Comparison of ENCODE assay signal across 12 cellular contexts in genomic region chr12:107441906-107442305, GRCh38.
DNase-seq lines count a peak whose midpoint lies in the region; ATAC-seq and TF ChIP-seq lines count a peak whose summit lies in the region.
"Had no signal": no experiment of that assay in that cellular context is flagged by ENCODE, and none has a peak within 500 bp of the region (broad histone marks: within the 10 kb centered on the region; RNA-seq: fewer than 3 reads in every experiment).

No MANE protein-coding gene starts in this region.

- H3K4me3 Mint-ChIP-seq in central memory CD8-positive, alpha-beta T cell = peak overlapping the region; percentile 26
- peak overlapping the region; percentile 42 for H3K4me3 Mint-ChIP-seq in natural killer cell treated with Interleukin-12 subunit alpha and Interleukin-12 subunit beta and Interleukin-15 and Interleukin-18, amount 100 ng/mL, for 72 hours
- H3K4me3 Mint-ChIP-seq in WTC11 = no peak overlapping the region
- H3K4me3 Mint-ChIP-seq: neural crest cell had no signal

- no peaks in the 10 kb centered on the region for H3K36me3 Mint-ChIP-seq in central memory CD8-positive, alpha-beta T cell (ENCODE audit: insufficient read depth)
- H3K36me3 Mint-ChIP-seq in natural killer cell treated with Interleukin-12 subunit alpha and Interleukin-12 subunit beta and Interleukin-15 and Interleukin-18, amount 100 ng/mL, for 72 hours = no peaks in the 10 kb centered on the region
- H3K36me3 Mint-ChIP-seq in WTC11 = no peaks in the 10 kb centered on the region
- H3K36me3 Mint-ChIP-seq: IgD-negative memory B cell had no signal

- H3K27ac Mint-ChIP-seq in central memory CD8-positive, alpha-beta T cell (ENCODE audit: low read depth) = peak overlapping the region; percentile 61
- H3K27ac Mint-ChIP-seq in natural killer cell treated with Interleukin-12 subunit alpha and Interleukin-12 subunit beta and Interleukin-15 and Interleukin-18, amount 100 ng/mL, for 72 hours = peak overlapping the region in 1 of 2 donors; percentile 25
- H3K27ac Mint-ChIP-seq in WTC11 = no peak overlapping the region
- H3K27ac Mint-ChIP-seq: IgD-negative memory B cell had no signal

- DNase-seq in AG20443 (ENCODE audit: low spot score) (peak; percentile 42), LHCN-M2 (ENCODE audit: low read depth) (peak; percentile 13), NCI-H1092 (lab: John Stamatoyannopoulos, UW) (no peak), WTC11 (ENCODE audit: low spot score) (no peak)
- DNase-seq in central memory CD8-positive, alpha-beta T cell (ENCODE audit: low spot score in 2 of 2) = no peak
- DNase-seq in natural killer cell treated with Interleukin-12 subunit alpha and Interleukin-12 subunit beta and Interleukin-15 and Interleukin-18, amount 100 ng/mL, for 72 hours (ENCODE audit: low spot score) = no peak
- DNase-seq: Calu3, heart left ventricle had no signal

- H3K27me3 Mint-ChIP-seq in central memory CD8-positive, alpha-beta T cell = no peaks in the 10 kb centered on the region
- peaks cover 10 to 26% of the 10 kb centered on the region in 2 donors for H3K27me3 Mint-ChIP-seq in natural killer cell treated with Interleukin-12 subunit alpha and Interleukin-12 subunit beta and Interleukin-15 and Interleukin-18, amount 100 ng/mL, for 72 hours
- H3K27me3 Mint-ChIP-seq in WTC11 (ENCODE audit: low read depth) = no peaks in the 10 kb centered on the region; the same call in 1 of the 2 replicates

- TF ChIP-seq CTCF in WTC11 (IDR thresholded peaks at IDR 0.05) = no peak

- peaks cover 24% of the 10 kb centered on the region for H3K4me1 Mint-ChIP-seq in central memory CD8-positive, alpha-beta T cell
- peaks cover 15 to 26% of the 10 kb centered on the region in 2 donors for H3K4me1 Mint-ChIP-seq in natural killer cell treated with Interleukin-12 subunit alpha and Interleukin-12 subunit beta and Interleukin-15 and Interleukin-18, amount 100 ng/mL, for 72 hours (ENCODE audit: low read depth in 2 of 2)
- H3K4me1 Mint-ChIP-seq in WTC11 = peaks cover 23% of the 10 kb centered on the region
- H3K4me1 Mint-ChIP-seq: neural crest cell had no signal

- CTCF ChIA-PET in WTC11 (lab: Charles Lee) = interaction anchor here (1.2 kb wide), 1 partner anchor 310 kb away, joined by 3 read pairs; no protein-coding TSS in a partner anchor

- no peaks in the 10 kb centered on the region for H3K9me3 Mint-ChIP-seq in central memory CD8-positive, alpha-beta T cell
- H3K9me3 Mint-ChIP-seq in natural killer cell treated with Interleukin-12 subunit alpha and Interleukin-12 subunit beta and Interleukin-15 and Interleukin-18, amount 100 ng/mL, for 72 hours = no peaks in the 10 kb centered on the region
- H3K9me3 Mint-ChIP-seq in WTC11 = no peaks in the 10 kb centered on the region
- H3K9me3 Mint-ChIP-seq: neural crest cell had no signal

- POLR2A ChIA-PET in WTC11 (lab: Charles Lee) = no interaction called here

- ATAC-seq in central memory CD8-positive, alpha-beta T cell (replicated peaks; ENCODE audit: extremely low read depth, poor library complexity, severe bottlenecking) = peak; percentile 78
- ATAC-seq in natural killer cell treated with Interleukin-12 subunit alpha and Interleukin-12 subunit beta and Interleukin-15 and Interleukin-18, amount 100 ng/mL, for 72 hours = peak; percentile 64 to 81
- ATAC-seq in HG03139 (IDR thresholded peaks at IDR 0.05; ENCODE audit: unreplicated experiment) (no peak), HG02763 (IDR thresholded peaks at IDR 0.05; ENCODE audit: unreplicated experiment) (no peak), WTC11 (no peak)
- ATAC-seq: heart left ventricle had no signal

TF ChIP-seq in WTC11, 78 proteins besides CTCF, POLR2A, EP300 and RAD21:
- TF ChIP-seq MLX (CRISPR knock-in tag; IDR thresholded peaks at IDR 0.05) = no peak
- TF ChIP-seq, protein P1, sequence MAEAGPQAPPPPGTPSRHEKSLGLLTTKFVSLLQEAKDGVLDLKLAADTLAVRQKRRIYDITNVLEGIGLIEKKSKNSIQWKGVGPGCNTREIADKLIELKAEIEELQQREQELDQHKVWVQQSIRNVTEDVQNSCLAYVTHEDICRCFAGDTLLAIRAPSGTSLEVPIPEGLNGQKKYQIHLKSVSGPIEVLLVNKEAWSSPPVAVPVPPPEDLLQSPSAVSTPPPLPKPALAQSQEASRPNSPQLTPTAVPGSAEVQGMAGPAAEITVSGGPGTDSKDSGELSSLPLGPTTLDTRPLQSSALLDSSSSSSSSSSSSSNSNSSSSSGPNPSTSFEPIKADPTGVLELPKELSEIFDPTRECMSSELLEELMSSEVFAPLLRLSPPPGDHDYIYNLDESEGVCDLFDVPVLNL (CRISPR knock-in tag; IDR thresholded peaks at IDR 0.05; ENCODE audit: borderline replicate concordance, low read depth) = no peak
- TF ChIP-seq, protein P2, sequence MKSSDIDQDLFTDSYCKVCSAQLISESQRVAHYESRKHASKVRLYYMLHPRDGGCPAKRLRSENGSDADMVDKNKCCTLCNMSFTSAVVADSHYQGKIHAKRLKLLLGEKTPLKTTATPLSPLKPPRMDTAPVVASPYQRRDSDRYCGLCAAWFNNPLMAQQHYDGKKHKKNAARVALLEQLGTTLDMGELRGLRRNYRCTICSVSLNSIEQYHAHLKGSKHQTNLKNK (CRISPR knock-in tag; IDR thresholded peaks at IDR 0.05) = no peak
- TF ChIP-seq ETV6 (CRISPR knock-in tag; IDR thresholded peaks at IDR 0.05) = no peak
- TF ChIP-seq, protein P3, sequence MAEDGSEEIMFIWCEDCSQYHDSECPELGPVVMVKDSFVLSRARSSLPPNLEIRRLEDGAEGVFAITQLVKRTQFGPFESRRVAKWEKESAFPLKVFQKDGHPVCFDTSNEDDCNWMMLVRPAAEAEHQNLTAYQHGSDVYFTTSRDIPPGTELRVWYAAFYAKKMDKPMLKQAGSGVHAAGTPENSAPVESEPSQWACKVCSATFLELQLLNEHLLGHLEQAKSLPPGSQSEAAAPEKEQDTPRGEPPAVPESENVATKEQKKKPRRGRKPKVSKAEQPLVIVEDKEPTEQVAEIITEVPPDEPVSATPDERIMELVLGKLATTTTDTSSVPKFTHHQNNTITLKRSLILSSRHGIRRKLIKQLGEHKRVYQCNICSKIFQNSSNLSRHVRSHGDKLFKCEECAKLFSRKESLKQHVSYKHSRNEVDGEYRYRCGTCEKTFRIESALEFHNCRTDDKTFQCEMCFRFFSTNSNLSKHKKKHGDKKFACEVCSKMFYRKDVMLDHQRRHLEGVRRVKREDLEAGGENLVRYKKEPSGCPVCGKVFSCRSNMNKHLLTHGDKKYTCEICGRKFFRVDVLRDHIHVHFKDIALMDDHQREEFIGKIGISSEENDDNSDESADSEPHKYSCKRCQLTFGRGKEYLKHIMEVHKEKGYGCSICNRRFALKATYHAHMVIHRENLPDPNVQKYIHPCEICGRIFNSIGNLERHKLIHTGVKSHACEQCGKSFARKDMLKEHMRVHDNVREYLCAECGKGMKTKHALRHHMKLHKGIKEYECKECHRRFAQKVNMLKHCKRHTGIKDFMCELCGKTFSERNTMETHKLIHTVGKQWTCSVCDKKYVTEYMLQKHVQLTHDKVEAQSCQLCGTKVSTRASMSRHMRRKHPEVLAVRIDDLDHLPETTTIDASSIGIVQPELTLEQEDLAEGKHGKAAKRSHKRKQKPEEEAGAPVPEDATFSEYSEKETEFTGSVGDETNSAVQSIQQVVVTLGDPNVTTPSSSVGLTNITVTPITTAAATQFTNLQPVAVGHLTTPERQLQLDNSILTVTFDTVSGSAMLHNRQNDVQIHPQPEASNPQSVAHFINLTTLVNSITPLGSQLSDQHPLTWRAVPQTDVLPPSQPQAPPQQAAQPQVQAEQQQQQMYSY (CRISPR knock-in tag; IDR thresholded peaks at IDR 0.05) = no peak
- TF ChIP-seq GRHL2 (CRISPR knock-in tag; IDR thresholded peaks at IDR 0.05; ENCODE audit: insufficient replicate concordance, severe bottlenecking) = no peak

Comparison
In these comparisons a context has a peak if more than half of its experiments do, and no peak if none do; other contexts are left out.
1. DNase-seq: peak in AG20443 (single experiment) and LHCN-M2 (single experiment); none in central memory CD8-positive, alpha-beta T cell (0 of 2), natural killer cell treated with Interleukin-12 subunit alpha and Interleukin-12 subunit beta and Interleukin-15 and Interleukin-18, amount 100 ng/mL, for 72 hours (single experiment), NCI-H1092 (single experiment) and WTC11 (single experiment).
2. ATAC-seq: peak in central memory CD8-positive, alpha-beta T cell (single experiment) and natural killer cell treated with Interleukin-12 subunit alpha and Interleukin-12 subunit beta and Interleukin-15 and Interleukin-18, amount 100 ng/mL, for 72 hours (2 of 2); none in HG03139 (single experiment), HG02763 (single experiment) and WTC11 (single experiment).